ENCODE assay signal across 1 cellular context in genomic region chr15:39344662-39345141, GRCh38.
TF ChIP-seq lines count a peak whose summit lies in the region.

No MANE protein-coding gene starts in this region.

TF ChIP-seq in HepG2, 621 proteins besides CTCF, POLR2A, EP300 and RAD21 (continued from another document and continues in another):
- TF ChIP-seq SOX13 (IDR thresholded peaks at IDR 0.05) (no peak), SOX13 (CRISPR knock-in tag; conservative IDR thresholded peaks at IDR 0.05 in 1 of 2, IDR thresholded peaks at IDR 0.05 in 1 of 2) (peak in 1 of 2 experiments; percentile 67; a peak in 2 of 4 replicates), CREB1 (IDR thresholded peaks at IDR 0.05) (no peak), CREB1 (CRISPR knock-in tag; IDR thresholded peaks at IDR 0.05) (peak; percentile 38; the same call in 1 of the 2 replicates), NFIC (IDR thresholded peaks at IDR 0.05; ENCODE audit: low read length) (peak; percentile 33; the same call in 1 of the 2 replicates), FOXK1 (CRISPR knock-in tag; IDR thresholded peaks at IDR 0.05; ENCODE audit: borderline replicate concordance, low read depth) (peak; percentile 68; the same call in 1 of the 2 replicates), ZBTB21 (CRISPR knock-in tag; IDR thresholded peaks at IDR 0.05) (no peak), TCF7 (IDR thresholded peaks at IDR 0.05; ENCODE audit: low read depth) (0 out of 2 replicates have a peak, but pooled peaks have one; percentile 22), ERF (CRISPR knock-in tag; IDR thresholded peaks at IDR 0.05) (0 out of 2 replicates have a peak, but pooled peaks have one; percentile 19), GPBP1L1 (CRISPR knock-in tag; IDR thresholded peaks at IDR 0.05) (no peak), ATF4 (CRISPR knock-in tag; IDR thresholded peaks at IDR 0.05) (peak in 1 of 2 experiments; percentile 50; a peak in 2 of 4 replicates), FOXP1 (IDR thresholded peaks at IDR 0.05) (0 out of 2 replicates have a peak, but pooled peaks have one; percentile 9), FOXP1 (CRISPR knock-in tag; IDR thresholded peaks at IDR 0.05) (peak; percentile 90), BCL6 (CRISPR knock-in tag; IDR thresholded peaks at IDR 0.05) (0 out of 2 replicates have a peak, but pooled peaks have one; percentile 30), ZBTB43 (CRISPR knock-in tag; conservative IDR thresholded peaks at IDR 0.05) (no peak), GABPB1 (CRISPR knock-in tag; IDR thresholded peaks at IDR 0.05) (0 out of 2 replicates have a peak, but pooled peaks have one; percentile 16), RERE (CRISPR knock-in tag; IDR thresholded peaks at IDR 0.05; ENCODE audit: low read depth) (0 out of 2 replicates have a peak, but pooled peaks have one; percentile 26), ZNF597 (CRISPR knock-in tag; IDR thresholded peaks at IDR 0.05) (no peak), NCOA2 (CRISPR knock-in tag; IDR thresholded peaks at IDR 0.05) (peak; percentile 64; the same call in 1 of the 2 replicates), CREM (IDR thresholded peaks at IDR 0.05) (peak; percentile 33; the same call in 1 of the 2 replicates), CREM (CRISPR knock-in tag; IDR thresholded peaks at IDR 0.05) (no peak), ISL2 (CRISPR knock-in tag; IDR thresholded peaks at IDR 0.05) (peak; percentile 63), THAP11 (CRISPR knock-in tag; IDR thresholded peaks at IDR 0.05) (peak; percentile 28; the same call in 1 of the 2 replicates), ZNF256 (CRISPR knock-in tag; conservative IDR thresholded peaks at IDR 0.05) (peak; percentile 95), ETV5 (CRISPR knock-in tag; IDR thresholded peaks at IDR 0.05; ENCODE audit: borderline replicate concordance) (peak; percentile 19; the same call in 1 of the 2 replicates), TBX3 (IDR thresholded peaks at IDR 0.05; ENCODE audit: borderline replicate concordance) (peak; percentile 59; the same call in 1 of the 2 replicates), ZNF264 (CRISPR knock-in tag; IDR thresholded peaks at IDR 0.05) (peak; percentile 45; the same call in 1 of the 2 replicates), NFKBIZ (CRISPR knock-in tag; IDR thresholded peaks at IDR 0.05) (0 out of 2 replicates have a peak, but pooled peaks have one; percentile 40), GFI1 (CRISPR knock-in tag; IDR thresholded peaks at IDR 0.05; ENCODE audit: borderline replicate concordance) (0 out of 2 replicates have a peak, but pooled peaks have one; percentile 22), KLF11 (CRISPR knock-in tag; IDR thresholded peaks at IDR 0.05) (no peak), FOXA1 (IDR thresholded peaks at IDR 0.05) (peak; percentile 59; the same call in 1 of the 2 replicates), FOXA1 (CRISPR knock-in tag; IDR thresholded peaks at IDR 0.05) (peak; percentile 55), LCORL (IDR thresholded peaks at IDR 0.05) (peak; percentile 57; the same call in 1 of the 2 replicates), LCORL (CRISPR knock-in tag; IDR thresholded peaks at IDR 0.05) (0 out of 2 replicates have a peak, but pooled peaks have one; percentile 22)
- TF ChIP-seq, protein P1, sequence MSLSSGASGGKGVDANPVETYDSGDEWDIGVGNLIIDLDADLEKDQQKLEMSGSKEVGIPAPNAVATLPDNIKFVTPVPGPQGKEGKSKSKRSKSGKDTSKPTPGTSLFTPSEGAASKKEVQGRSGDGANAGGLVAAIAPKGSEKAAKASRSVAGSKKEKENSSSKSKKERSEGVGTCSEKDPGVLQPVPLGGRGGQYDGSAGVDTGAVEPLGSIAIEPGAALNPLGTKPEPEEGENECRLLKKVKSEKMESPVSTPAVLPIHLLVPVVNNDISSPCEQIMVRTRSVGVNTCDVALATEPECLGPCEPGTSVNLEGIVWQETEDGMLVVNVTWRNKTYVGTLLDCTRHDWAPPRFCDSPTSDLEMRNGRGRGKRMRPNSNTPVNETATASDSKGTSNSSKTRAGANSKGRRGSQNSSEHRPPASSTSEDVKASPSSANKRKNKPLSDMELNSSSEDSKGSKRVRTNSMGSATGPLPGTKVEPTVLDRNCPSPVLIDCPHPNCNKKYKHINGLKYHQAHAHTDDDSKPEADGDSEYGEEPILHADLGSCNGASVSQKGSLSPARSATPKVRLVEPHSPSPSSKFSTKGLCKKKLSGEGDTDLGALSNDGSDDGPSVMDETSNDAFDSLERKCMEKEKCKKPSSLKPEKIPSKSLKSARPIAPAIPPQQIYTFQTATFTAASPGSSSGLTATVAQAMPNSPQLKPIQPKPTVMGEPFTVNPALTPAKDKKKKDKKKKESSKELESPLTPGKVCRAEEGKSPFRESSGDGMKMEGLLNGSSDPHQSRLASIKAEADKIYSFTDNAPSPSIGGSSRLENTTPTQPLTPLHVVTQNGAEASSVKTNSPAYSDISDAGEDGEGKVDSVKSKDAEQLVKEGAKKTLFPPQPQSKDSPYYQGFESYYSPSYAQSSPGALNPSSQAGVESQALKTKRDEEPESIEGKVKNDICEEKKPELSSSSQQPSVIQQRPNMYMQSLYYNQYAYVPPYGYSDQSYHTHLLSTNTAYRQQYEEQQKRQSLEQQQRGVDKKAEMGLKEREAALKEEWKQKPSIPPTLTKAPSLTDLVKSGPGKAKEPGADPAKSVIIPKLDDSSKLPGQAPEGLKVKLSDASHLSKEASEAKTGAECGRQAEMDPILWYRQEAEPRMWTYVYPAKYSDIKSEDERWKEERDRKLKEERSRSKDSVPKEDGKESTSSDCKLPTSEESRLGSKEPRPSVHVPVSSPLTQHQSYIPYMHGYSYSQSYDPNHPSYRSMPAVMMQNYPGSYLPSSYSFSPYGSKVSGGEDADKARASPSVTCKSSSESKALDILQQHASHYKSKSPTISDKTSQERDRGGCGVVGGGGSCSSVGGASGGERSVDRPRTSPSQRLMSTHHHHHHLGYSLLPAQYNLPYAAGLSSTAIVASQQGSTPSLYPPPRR (CRISPR knock-in tag; IDR thresholded peaks at IDR 0.05; ENCODE audit: borderline replicate concordance): no peak
- TF ChIP-seq, protein P2, sequence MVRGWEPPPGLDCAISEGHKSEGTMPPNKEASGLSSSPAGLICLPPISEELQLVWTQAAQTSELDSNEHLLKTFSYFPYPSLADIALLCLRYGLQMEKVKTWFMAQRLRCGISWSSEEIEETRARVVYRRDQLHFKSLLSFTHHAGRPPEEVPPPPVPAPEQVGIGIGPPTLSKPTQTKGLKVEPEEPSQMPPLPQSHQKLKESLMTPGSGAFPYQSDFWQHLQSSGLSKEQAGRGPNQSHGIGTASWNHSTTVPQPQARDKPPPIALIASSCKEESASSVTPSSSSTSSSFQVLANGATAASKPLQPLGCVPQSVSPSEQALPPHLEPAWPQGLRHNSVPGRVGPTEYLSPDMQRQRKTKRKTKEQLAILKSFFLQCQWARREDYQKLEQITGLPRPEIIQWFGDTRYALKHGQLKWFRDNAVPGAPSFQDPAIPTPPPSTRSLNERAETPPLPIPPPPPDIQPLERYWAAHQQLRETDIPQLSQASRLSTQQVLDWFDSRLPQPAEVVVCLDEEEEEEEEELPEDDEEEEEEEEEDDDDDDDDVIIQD (CRISPR knock-in tag; IDR thresholded peaks at IDR 0.05; ENCODE audit: low read depth): peak; percentile 58; the same call in 1 of the 2 replicates
- TF ChIP-seq, protein P3, sequence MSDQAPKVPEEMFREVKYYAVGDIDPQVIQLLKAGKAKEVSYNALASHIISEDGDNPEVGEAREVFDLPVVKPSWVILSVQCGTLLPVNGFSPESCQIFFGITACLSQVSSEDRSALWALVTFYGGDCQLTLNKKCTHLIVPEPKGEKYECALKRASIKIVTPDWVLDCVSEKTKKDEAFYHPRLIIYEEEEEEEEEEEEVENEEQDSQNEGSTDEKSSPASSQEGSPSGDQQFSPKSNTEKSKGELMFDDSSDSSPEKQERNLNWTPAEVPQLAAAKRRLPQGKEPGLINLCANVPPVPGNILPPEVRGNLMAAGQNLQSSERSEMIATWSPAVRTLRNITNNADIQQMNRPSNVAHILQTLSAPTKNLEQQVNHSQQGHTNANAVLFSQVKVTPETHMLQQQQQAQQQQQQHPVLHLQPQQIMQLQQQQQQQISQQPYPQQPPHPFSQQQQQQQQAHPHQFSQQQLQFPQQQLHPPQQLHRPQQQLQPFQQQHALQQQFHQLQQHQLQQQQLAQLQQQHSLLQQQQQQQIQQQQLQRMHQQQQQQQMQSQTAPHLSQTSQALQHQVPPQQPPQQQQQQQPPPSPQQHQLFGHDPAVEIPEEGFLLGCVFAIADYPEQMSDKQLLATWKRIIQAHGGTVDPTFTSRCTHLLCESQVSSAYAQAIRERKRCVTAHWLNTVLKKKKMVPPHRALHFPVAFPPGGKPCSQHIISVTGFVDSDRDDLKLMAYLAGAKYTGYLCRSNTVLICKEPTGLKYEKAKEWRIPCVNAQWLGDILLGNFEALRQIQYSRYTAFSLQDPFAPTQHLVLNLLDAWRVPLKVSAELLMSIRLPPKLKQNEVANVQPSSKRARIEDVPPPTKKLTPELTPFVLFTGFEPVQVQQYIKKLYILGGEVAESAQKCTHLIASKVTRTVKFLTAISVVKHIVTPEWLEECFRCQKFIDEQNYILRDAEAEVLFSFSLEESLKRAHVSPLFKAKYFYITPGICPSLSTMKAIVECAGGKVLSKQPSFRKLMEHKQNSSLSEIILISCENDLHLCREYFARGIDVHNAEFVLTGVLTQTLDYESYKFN (CRISPR knock-in tag; conservative IDR thresholded peaks at IDR 0.05): peak; percentile 35; the same call in 1 of the 2 replicates
